In genomic region chr15:72661081-72661480, GRCh38 we compare ENCODE assay signal across 12 cellular contexts. TPM values are rescaled to one million over a fixed set of nuclear protein-coding genes. Genes with fewer than 3 reads are reported as not detected.
"Had no signal": no experiment of that assay in that cellular context is flagged by ENCODE, and none has a peak within 500 bp of the region (broad histone marks: within the 10 kb centered on the region; RNA-seq: fewer than 3 reads in every experiment).

No MANE protein-coding gene starts in this region.

RNA-seq across cellular contexts. Expression of gene GOLGA6B, which starts 6.6 kb away (rescaled TPM):
- total RNA-seq: activated B cell treated with CpG ODN at 0.5 μM for 24 hours; activated CD4-positive, alpha-beta memory T cell treated with anti-CD3 and anti-CD28 coated beads for 36 hours; activated CD4-positive, alpha-beta memory T cell treated with anti-CD3 and anti-CD28 coated beads, Interleukin-2, amount 10 ng/mL, durations not matched to agents 7 days and 5 days; activated CD4-positive, alpha-beta T cell treated with anti-CD3 and anti-CD28 coated beads for 36 hours; activated CD4-positive, alpha-beta T cell treated with anti-CD3 and anti-CD28 coated beads, Interleukin-2, amount 10 ng/mL, durations not matched to agents 24 days and 14 days; activated CD4-positive, alpha-beta T cell treated with anti-CD3 and anti-CD28 coated beads, Interleukin-2, amount 10 ng/mL, durations not matched to agents 7 days and 5 days; activated CD8-positive, alpha-beta memory T cell treated with anti-CD3 and anti-CD28 coated beads for 36 hours; activated CD8-positive, alpha-beta T cell treated with anti-CD3 and anti-CD28 coated beads for 36 hours; activated CD8-positive, alpha-beta T cell treated with anti-CD3 and anti-CD28 coated beads, Interleukin-2, amount 10 ng/mL, durations not matched to agents 7 days and 5 days; T-helper 1 cell treated with Interleukin-12 subunit alpha and Interleukin-12 subunit beta and Interleukin-4 antibody, amounts not matched to agents 30 ng/mL and 1 ng/mL, for 36 hours; T-helper 2 cell treated with Interferon-gamma antibody and Interleukin-4, amounts not matched to agents 100 ng/mL and 5 ng/mL, for 36 hours had no signal

RNA-seq across cellular contexts. Expression of gene HIGD2B, which starts 24.9 kb away (rescaled TPM):
- total RNA-seq: activated CD4-positive, alpha-beta T cell treated with anti-CD3 and anti-CD28 coated beads for 36 hours; activated CD4-positive, alpha-beta T cell treated with anti-CD3 and anti-CD28 coated beads, Interleukin-2, amount 10 ng/mL, durations not matched to agents 24 days and 14 days; activated CD4-positive, alpha-beta T cell treated with anti-CD3 and anti-CD28 coated beads, Interleukin-2, amount 10 ng/mL, durations not matched to agents 7 days and 5 days; T-helper 2 cell treated with Interferon-gamma antibody and Interleukin-4, amounts not matched to agents 100 ng/mL and 5 ng/mL, for 36 hours; WTC11 had no signal
